In the genomic region with DNA sequence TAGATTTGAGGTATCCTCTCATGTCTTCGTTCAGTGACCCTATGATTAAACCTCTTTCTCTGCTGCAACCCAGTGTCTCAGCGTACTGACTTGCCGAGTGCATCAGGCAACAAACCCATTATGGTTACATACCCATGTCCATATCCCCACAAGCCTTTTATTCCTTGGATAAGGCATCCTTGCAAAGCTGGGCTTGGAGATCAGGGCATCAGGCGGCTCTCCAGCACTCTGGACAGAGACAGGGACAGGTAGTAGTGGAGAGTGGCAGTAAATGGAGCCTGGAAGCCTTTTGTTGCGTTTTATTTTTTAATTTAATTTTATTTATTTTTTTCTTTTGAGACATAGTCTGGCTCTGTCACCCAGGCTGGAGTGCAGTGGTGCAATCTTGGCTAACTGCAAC, we compare ENCODE assay signal across 1 cellular context.
TF ChIP-seq lines count a peak whose summit lies in the region.

No MANE protein-coding gene starts in this region.

TF ChIP-seq in GM23338, 12 proteins besides CTCF, POLR2A, EP300 and RAD21 (continued from another document):
- TF ChIP-seq, protein P1, sequence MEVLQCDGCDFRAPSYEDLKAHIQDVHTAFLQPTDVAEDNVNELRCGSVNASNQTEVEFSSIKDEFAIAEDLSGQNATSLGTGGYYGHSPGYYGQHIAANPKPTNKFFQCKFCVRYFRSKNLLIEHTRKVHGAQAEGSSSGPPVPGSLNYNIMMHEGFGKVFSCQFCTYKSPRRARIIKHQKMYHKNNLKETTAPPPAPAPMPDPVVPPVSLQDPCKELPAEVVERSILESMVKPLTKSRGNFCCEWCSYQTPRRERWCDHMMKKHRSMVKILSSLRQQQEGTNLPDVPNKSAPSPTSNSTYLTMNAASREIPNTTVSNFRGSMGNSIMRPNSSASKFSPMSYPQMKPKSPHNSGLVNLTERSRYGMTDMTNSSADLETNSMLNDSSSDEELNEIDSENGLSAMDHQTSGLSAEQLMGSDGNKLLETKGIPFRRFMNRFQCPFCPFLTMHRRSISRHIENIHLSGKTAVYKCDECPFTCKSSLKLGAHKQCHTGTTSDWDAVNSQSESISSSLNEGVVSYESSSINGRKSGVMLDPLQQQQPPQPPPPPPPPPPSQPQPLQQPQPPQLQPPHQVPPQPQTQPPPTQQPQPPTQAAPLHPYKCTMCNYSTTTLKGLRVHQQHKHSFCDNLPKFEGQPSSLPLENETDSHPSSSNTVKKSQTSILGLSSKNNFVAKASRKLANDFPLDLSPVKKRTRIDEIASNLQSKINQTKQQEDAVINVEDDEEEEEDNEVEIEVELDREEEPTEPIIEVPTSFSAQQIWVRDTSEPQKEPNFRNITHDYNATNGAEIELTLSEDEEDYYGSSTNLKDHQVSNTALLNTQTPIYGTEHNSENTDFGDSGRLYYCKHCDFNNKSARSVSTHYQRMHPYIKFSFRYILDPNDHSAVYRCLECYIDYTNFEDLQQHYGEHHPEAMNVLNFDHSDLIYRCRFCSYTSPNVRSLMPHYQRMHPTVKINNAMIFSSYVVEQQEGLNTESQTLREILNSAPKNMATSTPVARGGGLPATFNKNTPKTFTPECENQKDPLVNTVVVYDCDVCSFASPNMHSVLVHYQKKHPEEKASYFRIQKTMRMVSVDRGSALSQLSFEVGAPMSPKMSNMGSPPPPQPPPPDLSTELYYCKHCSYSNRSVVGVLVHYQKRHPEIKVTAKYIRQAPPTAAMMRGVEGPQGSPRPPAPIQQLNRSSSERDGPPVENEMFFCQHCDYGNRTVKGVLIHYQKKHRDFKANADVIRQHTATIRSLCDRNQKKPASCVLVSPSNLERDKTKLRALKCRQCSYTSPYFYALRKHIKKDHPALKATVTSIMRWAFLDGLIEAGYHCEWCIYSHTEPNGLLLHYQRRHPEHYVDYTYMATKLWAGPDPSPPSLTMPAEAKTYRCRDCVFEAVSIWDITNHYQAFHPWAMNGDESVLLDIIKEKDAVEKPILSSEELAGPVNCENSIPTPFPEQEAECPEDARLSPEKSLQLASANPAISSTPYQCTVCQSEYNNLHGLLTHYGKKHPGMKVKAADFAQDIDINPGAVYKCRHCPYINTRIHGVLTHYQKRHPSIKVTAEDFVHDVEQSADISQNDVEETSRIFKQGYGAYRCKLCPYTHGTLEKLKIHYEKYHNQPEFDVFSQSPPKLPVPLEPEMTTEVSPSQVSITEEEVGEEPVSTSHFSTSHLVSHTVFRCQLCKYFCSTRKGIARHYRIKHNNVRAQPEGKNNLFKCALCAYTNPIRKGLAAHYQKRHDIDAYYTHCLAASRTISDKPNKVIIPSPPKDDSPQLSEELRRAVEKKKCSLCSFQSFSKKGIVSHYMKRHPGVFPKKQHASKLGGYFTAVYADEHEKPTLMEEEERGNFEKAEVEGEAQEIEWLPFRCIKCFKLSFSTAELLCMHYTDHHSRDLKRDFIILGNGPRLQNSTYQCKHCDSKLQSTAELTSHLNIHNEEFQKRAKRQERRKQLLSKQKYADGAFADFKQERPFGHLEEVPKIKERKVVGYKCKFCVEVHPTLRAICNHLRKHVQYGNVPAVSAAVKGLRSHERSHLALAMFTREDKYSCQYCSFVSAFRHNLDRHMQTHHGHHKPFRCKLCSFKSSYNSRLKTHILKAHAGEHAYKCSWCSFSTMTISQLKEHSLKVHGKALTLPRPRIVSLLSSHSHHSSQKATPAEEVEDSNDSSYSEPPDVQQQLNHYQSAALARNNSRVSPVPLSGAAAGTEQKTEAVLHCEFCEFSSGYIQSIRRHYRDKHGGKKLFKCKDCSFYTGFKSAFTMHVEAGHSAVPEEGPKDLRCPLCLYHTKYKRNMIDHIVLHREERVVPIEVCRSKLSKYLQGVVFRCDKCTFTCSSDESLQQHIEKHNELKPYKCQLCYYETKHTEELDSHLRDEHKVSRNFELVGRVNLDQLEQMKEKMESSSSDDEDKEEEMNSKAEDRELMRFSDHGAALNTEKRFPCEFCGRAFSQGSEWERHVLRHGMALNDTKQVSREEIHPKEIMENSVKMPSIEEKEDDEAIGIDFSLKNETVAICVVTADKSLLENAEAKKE (CRISPR knock-in tag; IDR thresholded peaks at IDR 0.05), result no peak
- TF ChIP-seq ZNF331 (CRISPR knock-in tag; IDR thresholded peaks at IDR 0.05; ENCODE audit: low read depth) (no peak), EZH2phosphoT487 (IDR thresholded peaks at IDR 0.05; ENCODE audit: unreplicated experiment) (no peak), CREB1 (CRISPR knock-in tag; IDR thresholded peaks at IDR 0.05; ENCODE audit: low read depth) (no peak), REST (IDR thresholded peaks at IDR 0.05; ENCODE audit: unreplicated experiment) (peak; percentile 72), ZNF114 (CRISPR knock-in tag; IDR thresholded peaks at IDR 0.05) (no peak)
- TF ChIP-seq, protein P2, sequence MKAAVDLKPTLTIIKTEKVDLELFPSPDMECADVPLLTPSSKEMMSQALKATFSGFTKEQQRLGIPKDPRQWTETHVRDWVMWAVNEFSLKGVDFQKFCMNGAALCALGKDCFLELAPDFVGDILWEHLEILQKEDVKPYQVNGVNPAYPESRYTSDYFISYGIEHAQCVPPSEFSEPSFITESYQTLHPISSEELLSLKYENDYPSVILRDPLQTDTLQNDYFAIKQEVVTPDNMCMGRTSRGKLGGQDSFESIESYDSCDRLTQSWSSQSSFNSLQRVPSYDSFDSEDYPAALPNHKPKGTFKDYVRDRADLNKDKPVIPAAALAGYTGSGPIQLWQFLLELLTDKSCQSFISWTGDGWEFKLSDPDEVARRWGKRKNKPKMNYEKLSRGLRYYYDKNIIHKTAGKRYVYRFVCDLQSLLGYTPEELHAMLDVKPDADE (IDR thresholded peaks at IDR 0.05), result no peak
TF ChIP-seq in GM23338: peak in this region for 1.
